Comparison of ENCODE assay signal across 1 cellular context in the genomic region with DNA sequence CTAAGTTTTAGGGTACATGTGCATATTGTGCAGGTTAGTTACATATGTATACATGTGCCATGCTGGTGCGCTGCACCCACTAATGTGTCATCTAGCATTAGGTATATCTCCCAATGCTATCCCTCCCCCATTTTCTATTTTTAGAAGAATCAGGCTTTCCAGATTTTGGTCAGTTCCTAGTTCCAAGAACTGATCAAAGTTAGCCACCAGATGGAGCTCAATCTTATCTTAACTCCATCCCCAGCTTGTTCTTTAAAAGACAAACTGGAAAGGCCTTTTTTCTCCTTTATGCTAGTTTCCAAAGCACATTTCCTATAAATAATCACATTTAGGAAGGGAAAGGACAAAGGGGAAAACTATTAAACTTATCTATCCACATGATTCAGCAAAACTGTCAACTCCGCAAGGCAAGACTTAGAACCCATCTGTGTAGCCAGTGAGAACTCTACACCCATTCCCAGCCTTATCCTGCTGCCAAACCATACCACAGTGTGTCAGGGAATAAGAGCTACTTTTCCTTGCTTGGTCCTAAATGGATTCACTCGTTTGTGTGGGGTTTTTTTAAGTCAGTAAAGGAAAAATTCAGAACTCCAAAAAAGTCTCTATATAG.
TF ChIP-seq lines count a peak whose summit lies in the region.

No MANE protein-coding gene starts in this region.

TF ChIP-seq in K562, 482 proteins besides CTCF, POLR2A, EP300 and RAD21 (continued from another document and continues in another):
- TF ChIP-seq, protein P1, sequence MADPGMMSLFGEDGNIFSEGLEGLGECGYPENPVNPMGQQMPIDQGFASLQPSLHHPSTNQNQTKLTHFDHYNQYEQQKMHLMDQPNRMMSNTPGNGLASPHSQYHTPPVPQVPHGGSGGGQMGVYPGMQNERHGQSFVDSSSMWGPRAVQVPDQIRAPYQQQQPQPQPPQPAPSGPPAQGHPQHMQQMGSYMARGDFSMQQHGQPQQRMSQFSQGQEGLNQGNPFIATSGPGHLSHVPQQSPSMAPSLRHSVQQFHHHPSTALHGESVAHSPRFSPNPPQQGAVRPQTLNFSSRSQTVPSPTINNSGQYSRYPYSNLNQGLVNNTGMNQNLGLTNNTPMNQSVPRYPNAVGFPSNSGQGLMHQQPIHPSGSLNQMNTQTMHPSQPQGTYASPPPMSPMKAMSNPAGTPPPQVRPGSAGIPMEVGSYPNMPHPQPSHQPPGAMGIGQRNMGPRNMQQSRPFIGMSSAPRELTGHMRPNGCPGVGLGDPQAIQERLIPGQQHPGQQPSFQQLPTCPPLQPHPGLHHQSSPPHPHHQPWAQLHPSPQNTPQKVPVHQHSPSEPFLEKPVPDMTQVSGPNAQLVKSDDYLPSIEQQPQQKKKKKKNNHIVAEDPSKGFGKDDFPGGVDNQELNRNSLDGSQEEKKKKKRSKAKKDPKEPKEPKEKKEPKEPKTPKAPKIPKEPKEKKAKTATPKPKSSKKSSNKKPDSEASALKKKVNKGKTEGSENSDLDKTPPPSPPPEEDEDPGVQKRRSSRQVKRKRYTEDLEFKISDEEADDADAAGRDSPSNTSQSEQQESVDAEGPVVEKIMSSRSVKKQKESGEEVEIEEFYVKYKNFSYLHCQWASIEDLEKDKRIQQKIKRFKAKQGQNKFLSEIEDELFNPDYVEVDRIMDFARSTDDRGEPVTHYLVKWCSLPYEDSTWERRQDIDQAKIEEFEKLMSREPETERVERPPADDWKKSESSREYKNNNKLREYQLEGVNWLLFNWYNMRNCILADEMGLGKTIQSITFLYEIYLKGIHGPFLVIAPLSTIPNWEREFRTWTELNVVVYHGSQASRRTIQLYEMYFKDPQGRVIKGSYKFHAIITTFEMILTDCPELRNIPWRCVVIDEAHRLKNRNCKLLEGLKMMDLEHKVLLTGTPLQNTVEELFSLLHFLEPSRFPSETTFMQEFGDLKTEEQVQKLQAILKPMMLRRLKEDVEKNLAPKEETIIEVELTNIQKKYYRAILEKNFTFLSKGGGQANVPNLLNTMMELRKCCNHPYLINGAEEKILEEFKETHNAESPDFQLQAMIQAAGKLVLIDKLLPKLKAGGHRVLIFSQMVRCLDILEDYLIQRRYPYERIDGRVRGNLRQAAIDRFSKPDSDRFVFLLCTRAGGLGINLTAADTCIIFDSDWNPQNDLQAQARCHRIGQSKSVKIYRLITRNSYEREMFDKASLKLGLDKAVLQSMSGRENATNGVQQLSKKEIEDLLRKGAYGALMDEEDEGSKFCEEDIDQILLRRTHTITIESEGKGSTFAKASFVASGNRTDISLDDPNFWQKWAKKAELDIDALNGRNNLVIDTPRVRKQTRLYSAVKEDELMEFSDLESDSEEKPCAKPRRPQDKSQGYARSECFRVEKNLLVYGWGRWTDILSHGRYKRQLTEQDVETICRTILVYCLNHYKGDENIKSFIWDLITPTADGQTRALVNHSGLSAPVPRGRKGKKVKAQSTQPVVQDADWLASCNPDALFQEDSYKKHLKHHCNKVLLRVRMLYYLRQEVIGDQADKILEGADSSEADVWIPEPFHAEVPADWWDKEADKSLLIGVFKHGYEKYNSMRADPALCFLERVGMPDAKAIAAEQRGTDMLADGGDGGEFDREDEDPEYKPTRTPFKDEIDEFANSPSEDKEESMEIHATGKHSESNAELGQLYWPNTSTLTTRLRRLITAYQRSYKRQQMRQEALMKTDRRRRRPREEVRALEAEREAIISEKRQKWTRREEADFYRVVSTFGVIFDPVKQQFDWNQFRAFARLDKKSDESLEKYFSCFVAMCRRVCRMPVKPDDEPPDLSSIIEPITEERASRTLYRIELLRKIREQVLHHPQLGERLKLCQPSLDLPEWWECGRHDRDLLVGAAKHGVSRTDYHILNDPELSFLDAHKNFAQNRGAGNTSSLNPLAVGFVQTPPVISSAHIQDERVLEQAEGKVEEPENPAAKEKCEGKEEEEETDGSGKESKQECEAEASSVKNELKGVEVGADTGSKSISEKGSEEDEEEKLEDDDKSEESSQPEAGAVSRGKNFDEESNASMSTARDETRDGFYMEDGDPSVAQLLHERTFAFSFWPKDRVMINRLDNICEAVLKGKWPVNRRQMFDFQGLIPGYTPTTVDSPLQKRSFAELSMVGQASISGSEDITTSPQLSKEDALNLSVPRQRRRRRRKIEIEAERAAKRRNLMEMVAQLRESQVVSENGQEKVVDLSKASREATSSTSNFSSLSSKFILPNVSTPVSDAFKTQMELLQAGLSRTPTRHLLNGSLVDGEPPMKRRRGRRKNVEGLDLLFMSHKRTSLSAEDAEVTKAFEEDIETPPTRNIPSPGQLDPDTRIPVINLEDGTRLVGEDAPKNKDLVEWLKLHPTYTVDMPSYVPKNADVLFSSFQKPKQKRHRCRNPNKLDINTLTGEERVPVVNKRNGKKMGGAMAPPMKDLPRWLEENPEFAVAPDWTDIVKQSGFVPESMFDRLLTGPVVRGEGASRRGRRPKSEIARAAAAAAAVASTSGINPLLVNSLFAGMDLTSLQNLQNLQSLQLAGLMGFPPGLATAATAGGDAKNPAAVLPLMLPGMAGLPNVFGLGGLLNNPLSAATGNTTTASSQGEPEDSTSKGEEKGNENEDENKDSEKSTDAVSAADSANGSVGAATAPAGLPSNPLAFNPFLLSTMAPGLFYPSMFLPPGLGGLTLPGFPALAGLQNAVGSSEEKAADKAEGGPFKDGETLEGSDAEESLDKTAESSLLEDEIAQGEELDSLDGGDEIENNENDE (IDR thresholded peaks at IDR 0.05; ENCODE audit: low read depth, low read length) = no peak
- TF ChIP-seq ZBTB7A (IDR thresholded peaks at IDR 0.05; ENCODE audit: borderline replicate concordance, control insufficient read depth, low read depth, low read length) (no peak), MAFG (tag; conservative IDR thresholded peaks at IDR 0.05) (peak; percentile 40; the same call in 1 of the 2 replicates), ZNF707 (CRISPR knock-in tag; conservative IDR thresholded peaks at IDR 0.05) (no peak), ZNF609 (CRISPR knock-in tag; IDR thresholded peaks at IDR 0.05; ENCODE audit: borderline replicate concordance) (no peak), ZFPM2 (CRISPR knock-in tag; IDR thresholded peaks at IDR 0.05) (no peak), NUFIP1 (IDR thresholded peaks at IDR 0.05; ENCODE audit: partially characterized antibody) (no peak), MEIS2 (IDR thresholded peaks at IDR 0.05; ENCODE audit: partially characterized antibody) (peak; percentile 19), WHSC1 (IDR thresholded peaks at IDR 0.05; ENCODE audit: low read length) (no peak), HLTF (IDR thresholded peaks at IDR 0.05) (no peak), CEBPG (CRISPR knock-in tag; IDR thresholded peaks at IDR 0.05) (no peak), CEBPG (tag; conservative IDR thresholded peaks at IDR 0.05 in 1 of 2, IDR thresholded peaks at IDR 0.05 in 1 of 2) (no peak), FOXK2 (conservative IDR thresholded peaks at IDR 0.05 in 1 of 2, IDR thresholded peaks at IDR 0.05 in 1 of 2; ENCODE audit: low read depth in 2 of 2) (0 out of 4 replicates have a peak, but pooled peaks of 1 of the 2 experiments have one; percentile 31), GATA2 (CRISPR knock-in tag; IDR thresholded peaks at IDR 0.05) (peak; percentile 56), SIRT6 (IDR thresholded peaks at IDR 0.05; ENCODE audit: low read depth, low read length) (no peak), ZBTB49 (CRISPR knock-in tag; IDR thresholded peaks at IDR 0.05; ENCODE audit: borderline replicate concordance) (no peak), DMBX1 (CRISPR knock-in tag; IDR thresholded peaks at IDR 0.05; ENCODE audit: borderline replicate concordance) (no peak), ELF4 (CRISPR knock-in tag; IDR thresholded peaks at IDR 0.05) (no peak), NBN (IDR thresholded peaks at IDR 0.05; ENCODE audit: low read depth) (peak; percentile 55; the same call in 1 of the 2 replicates), ZNF436 (CRISPR knock-in tag; IDR thresholded peaks at IDR 0.05) (no peak), ZBTB8A (IDR thresholded peaks at IDR 0.05; ENCODE audit: partially characterized antibody) (no peak), DIDO1 (tag; IDR thresholded peaks at IDR 0.05; ENCODE audit: low read depth) (no peak), CBFA2T3 (IDR thresholded peaks at IDR 0.05) (peak; percentile 90), FOXA3 (CRISPR knock-in tag; conservative IDR thresholded peaks at IDR 0.05 in 1 of 2, IDR thresholded peaks at IDR 0.05 in 1 of 2) (no peak), SRSF7 (optimal IDR thresholded peaks at IDR 0.05; ENCODE audit: low read depth, low read length) (no peak), CBFA2T2 (conservative IDR thresholded peaks at IDR 0.05) (peak; percentile 79)
- TF ChIP-seq, protein P2, sequence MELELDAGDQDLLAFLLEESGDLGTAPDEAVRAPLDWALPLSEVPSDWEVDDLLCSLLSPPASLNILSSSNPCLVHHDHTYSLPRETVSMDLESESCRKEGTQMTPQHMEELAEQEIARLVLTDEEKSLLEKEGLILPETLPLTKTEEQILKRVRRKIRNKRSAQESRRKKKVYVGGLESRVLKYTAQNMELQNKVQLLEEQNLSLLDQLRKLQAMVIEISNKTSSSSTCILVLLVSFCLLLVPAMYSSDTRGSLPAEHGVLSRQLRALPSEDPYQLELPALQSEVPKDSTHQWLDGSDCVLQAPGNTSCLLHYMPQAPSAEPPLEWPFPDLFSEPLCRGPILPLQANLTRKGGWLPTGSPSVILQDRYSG (tag; conservative IDR thresholded peaks at IDR 0.05; ENCODE audit: low read depth) = no peak
- TF ChIP-seq, protein P3, sequence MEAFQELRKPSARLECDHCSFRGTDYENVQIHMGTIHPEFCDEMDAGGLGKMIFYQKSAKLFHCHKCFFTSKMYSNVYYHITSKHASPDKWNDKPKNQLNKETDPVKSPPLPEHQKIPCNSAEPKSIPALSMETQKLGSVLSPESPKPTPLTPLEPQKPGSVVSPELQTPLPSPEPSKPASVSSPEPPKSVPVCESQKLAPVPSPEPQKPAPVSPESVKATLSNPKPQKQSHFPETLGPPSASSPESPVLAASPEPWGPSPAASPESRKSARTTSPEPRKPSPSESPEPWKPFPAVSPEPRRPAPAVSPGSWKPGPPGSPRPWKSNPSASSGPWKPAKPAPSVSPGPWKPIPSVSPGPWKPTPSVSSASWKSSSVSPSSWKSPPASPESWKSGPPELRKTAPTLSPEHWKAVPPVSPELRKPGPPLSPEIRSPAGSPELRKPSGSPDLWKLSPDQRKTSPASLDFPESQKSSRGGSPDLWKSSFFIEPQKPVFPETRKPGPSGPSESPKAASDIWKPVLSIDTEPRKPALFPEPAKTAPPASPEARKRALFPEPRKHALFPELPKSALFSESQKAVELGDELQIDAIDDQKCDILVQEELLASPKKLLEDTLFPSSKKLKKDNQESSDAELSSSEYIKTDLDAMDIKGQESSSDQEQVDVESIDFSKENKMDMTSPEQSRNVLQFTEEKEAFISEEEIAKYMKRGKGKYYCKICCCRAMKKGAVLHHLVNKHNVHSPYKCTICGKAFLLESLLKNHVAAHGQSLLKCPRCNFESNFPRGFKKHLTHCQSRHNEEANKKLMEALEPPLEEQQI (IDR thresholded peaks at IDR 0.05) = no peak
- TF ChIP-seq, protein P4, sequence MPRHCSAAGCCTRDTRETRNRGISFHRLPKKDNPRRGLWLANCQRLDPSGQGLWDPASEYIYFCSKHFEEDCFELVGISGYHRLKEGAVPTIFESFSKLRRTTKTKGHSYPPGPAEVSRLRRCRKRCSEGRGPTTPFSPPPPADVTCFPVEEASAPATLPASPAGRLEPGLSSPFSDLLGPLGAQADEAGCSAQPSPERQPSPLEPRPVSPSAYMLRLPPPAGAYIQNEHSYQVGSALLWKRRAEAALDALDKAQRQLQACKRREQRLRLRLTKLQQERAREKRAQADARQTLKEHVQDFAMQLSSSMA (CRISPR knock-in tag; IDR thresholded peaks at IDR 0.05) = no peak
